Comparison of ENCODE assay signal across 1 cellular context in the genomic region with DNA sequence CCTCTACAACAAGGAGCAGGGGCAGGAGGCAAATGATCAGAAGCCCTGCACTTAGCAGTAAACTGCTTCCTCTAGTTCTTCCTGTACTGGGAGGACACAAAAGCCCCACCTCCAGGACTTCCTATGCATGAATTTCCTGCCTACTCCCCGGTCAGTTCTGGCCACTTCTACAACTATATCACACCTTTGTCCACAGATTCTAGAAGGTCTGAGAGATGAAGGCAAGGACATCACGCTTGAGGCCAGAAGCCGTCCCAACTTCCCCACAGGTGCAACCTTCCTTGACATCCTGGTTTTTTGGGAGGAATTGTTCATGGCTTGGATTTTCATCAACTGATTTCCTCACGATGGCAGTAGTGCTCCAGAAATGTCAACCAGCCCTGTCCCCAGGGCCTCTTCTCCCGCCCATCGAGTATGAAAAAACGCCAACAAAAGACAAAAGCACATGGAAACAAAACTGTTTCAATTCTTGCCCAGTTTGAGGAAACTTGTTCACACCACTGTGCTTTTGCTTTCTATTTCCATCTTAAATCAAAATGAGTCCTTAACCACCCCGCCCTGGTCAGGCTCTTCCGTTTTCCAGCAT.
TF ChIP-seq lines count a peak whose summit lies in the region.

No MANE protein-coding gene starts in this region.

TF ChIP-seq in WTC11, 78 proteins besides CTCF, POLR2A, EP300 and RAD21 (continued from another document):
- TF ChIP-seq, protein P1, sequence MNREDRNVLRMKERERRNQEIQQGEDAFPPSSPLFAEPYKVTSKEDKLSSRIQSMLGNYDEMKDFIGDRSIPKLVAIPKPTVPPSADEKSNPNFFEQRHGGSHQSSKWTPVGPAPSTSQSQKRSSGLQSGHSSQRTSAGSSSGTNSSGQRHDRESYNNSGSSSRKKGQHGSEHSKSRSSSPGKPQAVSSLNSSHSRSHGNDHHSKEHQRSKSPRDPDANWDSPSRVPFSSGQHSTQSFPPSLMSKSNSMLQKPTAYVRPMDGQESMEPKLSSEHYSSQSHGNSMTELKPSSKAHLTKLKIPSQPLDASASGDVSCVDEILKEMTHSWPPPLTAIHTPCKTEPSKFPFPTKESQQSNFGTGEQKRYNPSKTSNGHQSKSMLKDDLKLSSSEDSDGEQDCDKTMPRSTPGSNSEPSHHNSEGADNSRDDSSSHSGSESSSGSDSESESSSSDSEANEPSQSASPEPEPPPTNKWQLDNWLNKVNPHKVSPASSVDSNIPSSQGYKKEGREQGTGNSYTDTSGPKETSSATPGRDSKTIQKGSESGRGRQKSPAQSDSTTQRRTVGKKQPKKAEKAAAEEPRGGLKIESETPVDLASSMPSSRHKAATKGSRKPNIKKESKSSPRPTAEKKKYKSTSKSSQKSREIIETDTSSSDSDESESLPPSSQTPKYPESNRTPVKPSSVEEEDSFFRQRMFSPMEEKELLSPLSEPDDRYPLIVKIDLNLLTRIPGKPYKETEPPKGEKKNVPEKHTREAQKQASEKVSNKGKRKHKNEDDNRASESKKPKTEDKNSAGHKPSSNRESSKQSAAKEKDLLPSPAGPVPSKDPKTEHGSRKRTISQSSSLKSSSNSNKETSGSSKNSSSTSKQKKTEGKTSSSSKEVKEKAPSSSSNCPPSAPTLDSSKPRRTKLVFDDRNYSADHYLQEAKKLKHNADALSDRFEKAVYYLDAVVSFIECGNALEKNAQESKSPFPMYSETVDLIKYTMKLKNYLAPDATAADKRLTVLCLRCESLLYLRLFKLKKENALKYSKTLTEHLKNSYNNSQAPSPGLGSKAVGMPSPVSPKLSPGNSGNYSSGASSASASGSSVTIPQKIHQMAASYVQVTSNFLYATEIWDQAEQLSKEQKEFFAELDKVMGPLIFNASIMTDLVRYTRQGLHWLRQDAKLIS (CRISPR knock-in tag; IDR thresholded peaks at IDR 0.05; ENCODE audit: borderline replicate concordance) = no peak
- TF ChIP-seq, protein P2, sequence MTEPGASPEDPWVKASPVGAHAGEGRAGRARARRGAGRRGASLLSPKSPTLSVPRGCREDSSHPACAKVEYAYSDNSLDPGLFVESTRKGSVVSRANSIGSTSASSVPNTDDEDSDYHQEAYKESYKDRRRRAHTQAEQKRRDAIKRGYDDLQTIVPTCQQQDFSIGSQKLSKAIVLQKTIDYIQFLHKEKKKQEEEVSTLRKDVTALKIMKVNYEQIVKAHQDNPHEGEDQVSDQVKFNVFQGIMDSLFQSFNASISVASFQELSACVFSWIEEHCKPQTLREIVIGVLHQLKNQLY (CRISPR knock-in tag; IDR thresholded peaks at IDR 0.05) = no peak
